In the genomic region with DNA sequence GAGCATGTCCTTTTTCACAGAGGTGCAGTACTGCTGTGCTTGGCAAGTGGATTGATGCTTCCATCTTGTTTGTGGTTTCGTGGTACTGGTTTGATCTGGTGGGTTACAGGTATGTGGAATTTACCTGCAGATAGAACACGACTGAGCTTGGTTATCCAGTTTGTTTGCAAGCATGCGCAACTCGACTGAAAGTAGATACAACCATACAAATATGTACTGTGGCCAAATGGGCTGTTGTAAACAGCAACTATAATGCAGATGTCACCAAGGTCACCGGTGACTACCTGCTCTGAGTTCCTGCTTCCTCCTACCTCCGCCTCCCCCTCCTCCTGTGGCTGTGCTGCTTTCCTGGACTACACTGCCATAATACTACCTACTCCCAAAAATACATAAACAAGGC, we compare ENCODE assay signal across 24 cellular contexts. TPM values are rescaled to one million over a fixed set of nuclear protein-coding genes. Genes with fewer than 3 reads are reported as not detected.
"Had no signal": no experiment of that assay in that cellular context is flagged by ENCODE, and none has a peak within 500 bp of the region (broad histone marks: within the 10 kb centered on the region; RNA-seq: fewer than 3 reads in every experiment).

No MANE protein-coding gene starts in this region.

- DNase-seq: IMR-90, Karpas-422, KG1, MG63, NCI-H1092, NCI-H1105 treated with DMSO at 0.1 percent for 48 hours, NCI-H1417 treated with DMSO at 0.1 percent for 48 hours, NCI-H146, NCI-H1694 treated with DMSO at 0.1 percent for 48 hours, NCI-H1930, NCI-H2081, NCI-H2107, NCI-H2227 treated with DMSO at 0.1 percent for 48 hours, NCI-H524, NCI-H526 treated with DMSO at 0.1 percent for 48 hours, NCI-H748 treated with DMSO at 0.1 percent for 48 hours, Right ventricle myocardium superior, RPMI8226, SIG-M5 had no signal

- H3K27me3 ChIP-seq: MG63, SJSA1 had no signal

- H3K9me3 ChIP-seq: MG63, SJSA1 had no signal

- H3K27ac ChIP-seq: SJSA1, SK-N-MC had no signal

- H3K4me3 ChIP-seq: MG63, SJSA1, SK-N-MC had no signal

- H3K4me1 ChIP-seq: SJSA1 had no signal

- FAIRE-seq: RCC 7860 had no signal

- H3K36me3 ChIP-seq: MG63, SJSA1 had no signal

RNA-seq across cellular contexts. Expression of a gene that starts 12.4 kb away (rescaled TPM):
- total RNA-seq: HT-29, IMR-90, NCI-H460, Right ventricle myocardium superior, SJSA1 had no signal
- polyA plus RNA-seq: IMR-90 had no signal
